Comparison of ENCODE assay signal across 1 cellular context in the genomic region with DNA sequence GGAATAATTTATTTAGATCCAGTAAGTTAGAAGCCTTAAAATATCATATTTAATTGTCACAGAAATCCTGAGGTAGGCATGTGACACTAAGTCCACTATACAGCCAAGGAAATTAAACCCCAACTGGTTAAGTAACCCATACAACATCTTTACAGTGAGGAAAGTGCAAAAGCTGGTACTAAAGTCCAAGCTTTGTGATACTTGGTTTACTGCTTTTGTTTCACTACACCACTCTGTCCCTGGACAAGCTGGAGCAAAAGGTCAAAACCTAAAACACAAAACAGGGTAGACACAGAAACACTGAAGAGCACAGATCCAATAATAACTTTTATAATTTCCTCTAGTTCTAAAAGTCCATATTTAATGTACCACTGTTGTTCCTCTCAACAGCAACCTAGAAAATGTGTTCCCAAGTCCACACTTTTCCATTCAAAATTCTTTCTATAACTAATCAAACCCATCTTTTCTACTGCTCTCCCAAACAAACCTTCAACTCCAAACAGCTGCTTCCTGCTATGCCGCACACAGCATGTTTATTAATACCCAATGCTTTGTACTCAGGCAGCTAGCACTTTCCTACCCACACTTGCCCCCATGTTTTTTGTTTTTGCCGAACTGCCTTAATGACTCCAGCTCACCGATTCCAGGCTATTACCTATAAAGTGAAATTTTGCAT.
A peak's percentile ranks its signal among the peaks of the same experiment; 100 is the strongest.
TF ChIP-seq lines count a peak whose summit lies in the region.

No MANE protein-coding gene starts in this region.

TF ChIP-seq in HepG2, 621 proteins besides CTCF, POLR2A, EP300 and RAD21 (continued from another document and continues in another):
- TF ChIP-seq, protein P1, sequence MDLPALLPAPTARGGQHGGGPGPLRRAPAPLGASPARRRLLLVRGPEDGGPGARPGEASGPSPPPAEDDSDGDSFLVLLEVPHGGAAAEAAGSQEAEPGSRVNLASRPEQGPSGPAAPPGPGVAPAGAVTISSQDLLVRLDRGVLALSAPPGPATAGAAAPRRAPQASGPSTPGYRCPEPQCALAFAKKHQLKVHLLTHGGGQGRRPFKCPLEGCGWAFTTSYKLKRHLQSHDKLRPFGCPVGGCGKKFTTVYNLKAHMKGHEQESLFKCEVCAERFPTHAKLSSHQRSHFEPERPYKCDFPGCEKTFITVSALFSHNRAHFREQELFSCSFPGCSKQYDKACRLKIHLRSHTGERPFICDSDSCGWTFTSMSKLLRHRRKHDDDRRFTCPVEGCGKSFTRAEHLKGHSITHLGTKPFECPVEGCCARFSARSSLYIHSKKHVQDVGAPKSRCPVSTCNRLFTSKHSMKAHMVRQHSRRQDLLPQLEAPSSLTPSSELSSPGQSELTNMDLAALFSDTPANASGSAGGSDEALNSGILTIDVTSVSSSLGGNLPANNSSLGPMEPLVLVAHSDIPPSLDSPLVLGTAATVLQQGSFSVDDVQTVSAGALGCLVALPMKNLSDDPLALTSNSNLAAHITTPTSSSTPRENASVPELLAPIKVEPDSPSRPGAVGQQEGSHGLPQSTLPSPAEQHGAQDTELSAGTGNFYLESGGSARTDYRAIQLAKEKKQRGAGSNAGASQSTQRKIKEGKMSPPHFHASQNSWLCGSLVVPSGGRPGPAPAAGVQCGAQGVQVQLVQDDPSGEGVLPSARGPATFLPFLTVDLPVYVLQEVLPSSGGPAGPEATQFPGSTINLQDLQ (CRISPR knock-in tag; IDR thresholded peaks at IDR 0.05), result no peak
- TF ChIP-seq ZNF260 (CRISPR knock-in tag; IDR thresholded peaks at IDR 0.05; ENCODE audit: borderline replicate concordance, low read depth) (no peak), ZNF614 (CRISPR knock-in tag; IDR thresholded peaks at IDR 0.05; ENCODE audit: borderline replicate concordance) (0 out of 2 replicates have a peak, but pooled peaks have one; percentile 27), TAF1 (CRISPR knock-in tag; IDR thresholded peaks at IDR 0.05) (no peak), TBX2 (CRISPR knock-in tag; IDR thresholded peaks at IDR 0.05; ENCODE audit: borderline replicate concordance) (peak; percentile 23; the same call in 1 of the 2 replicates), CCAR2 (optimal IDR thresholded peaks at IDR 0.05; ENCODE audit: low read depth, low read length) (no peak), ZNF354B (CRISPR knock-in tag; IDR thresholded peaks at IDR 0.05) (no peak), GFI1 (CRISPR knock-in tag; IDR thresholded peaks at IDR 0.05; ENCODE audit: borderline replicate concordance) (no peak), ZNF839 (CRISPR knock-in tag; IDR thresholded peaks at IDR 0.05; ENCODE audit: borderline replicate concordance) (no peak), HDAC2 (CRISPR knock-in tag; IDR thresholded peaks at IDR 0.05) (0 out of 2 replicates have a peak, but pooled peaks have one; percentile 42), RFXANK (CRISPR knock-in tag; IDR thresholded peaks at IDR 0.05) (no peak), ZNF678 (CRISPR knock-in tag; IDR thresholded peaks at IDR 0.05) (no peak), GATA4 (IDR thresholded peaks at IDR 0.05; ENCODE audit: borderline replicate concordance, low read depth) (0 out of 2 replicates have a peak, but pooled peaks have one; percentile 24), ZNF547 (CRISPR knock-in tag; IDR thresholded peaks at IDR 0.05) (no peak), CHCHD3 (CRISPR knock-in tag; IDR thresholded peaks at IDR 0.05) (no peak), POGZ (CRISPR knock-in tag; IDR thresholded peaks at IDR 0.05) (peak; percentile 48; the same call in 1 of the 2 replicates), ZNF652 (CRISPR knock-in tag; IDR thresholded peaks at IDR 0.05; ENCODE audit: borderline replicate concordance, low read depth) (peak; percentile 28; the same call in 1 of the 2 replicates), ZNF558 (CRISPR knock-in tag; IDR thresholded peaks at IDR 0.05; ENCODE audit: borderline replicate concordance) (no peak), EHMT2 (IDR thresholded peaks at IDR 0.05; ENCODE audit: borderline replicate concordance, low read depth, low read length) (no peak), ZNF468 (CRISPR knock-in tag; IDR thresholded peaks at IDR 0.05) (no peak), ZNF879 (CRISPR knock-in tag; IDR thresholded peaks at IDR 0.05) (no peak), ZBTB7A (CRISPR knock-in tag; IDR thresholded peaks at IDR 0.05) (no peak), ELF3 (CRISPR knock-in tag; IDR thresholded peaks at IDR 0.05) (0 out of 2 replicates have a peak, but pooled peaks have one; percentile 26), EED (CRISPR knock-in tag; IDR thresholded peaks at IDR 0.05) (no peak), ZFAT (CRISPR knock-in tag; conservative IDR thresholded peaks at IDR 0.05) (no peak), XRCC5 (optimal IDR thresholded peaks at IDR 0.05; ENCODE audit: low read length) (no peak), ZNF101 (CRISPR knock-in tag; IDR thresholded peaks at IDR 0.05; ENCODE audit: borderline replicate concordance, low read depth) (no peak), HNF4A (CRISPR knock-in tag; IDR thresholded peaks at IDR 0.05) (peak; percentile 80), ZNF749 (CRISPR knock-in tag; IDR thresholded peaks at IDR 0.05; ENCODE audit: borderline replicate concordance) (no peak), MTA3 (CRISPR knock-in tag; IDR thresholded peaks at IDR 0.05) (no peak), SIN3B (IDR thresholded peaks at IDR 0.05; ENCODE audit: low read length) (no peak), ZNF644 (CRISPR knock-in tag; IDR thresholded peaks at IDR 0.05; ENCODE audit: low read depth) (0 out of 2 replicates have a peak, but pooled peaks have one; percentile 21), SOX6 (IDR thresholded peaks at IDR 0.05) (no peak), SOX6 (CRISPR knock-in tag; IDR thresholded peaks at IDR 0.05) (peak; percentile 57), NCOR1 (IDR thresholded peaks at IDR 0.05; ENCODE audit: borderline replicate concordance, low read length) (0 out of 2 replicates have a peak, but pooled peaks have one; percentile 23), PHF5A (CRISPR knock-in tag; IDR thresholded peaks at IDR 0.05; ENCODE audit: low read depth, unreplicated experiment) (no peak), ZNF326 (CRISPR knock-in tag; IDR thresholded peaks at IDR 0.05; ENCODE audit: borderline replicate concordance) (no peak), RXRB (CRISPR knock-in tag; IDR thresholded peaks at IDR 0.05; ENCODE audit: borderline replicate concordance) (no peak; the same call in 1 of the 2 replicates), MTF1 (CRISPR knock-in tag; IDR thresholded peaks at IDR 0.05) (no peak), ZFP41 (CRISPR knock-in tag; IDR thresholded peaks at IDR 0.05; ENCODE audit: borderline replicate concordance) (no peak), ZNF546 (CRISPR knock-in tag; conservative IDR thresholded peaks at IDR 0.05) (no peak), ETV6 (CRISPR knock-in tag; conservative IDR thresholded peaks at IDR 0.05) (no peak), ZNF180 (CRISPR knock-in tag; IDR thresholded peaks at IDR 0.05; ENCODE audit: borderline replicate concordance, low read depth) (no peak), MAFK (conservative IDR thresholded peaks at IDR 0.05 in 1 of 2, IDR thresholded peaks at IDR 0.05 in 1 of 2; ENCODE audit: low read length in 2 of 2) (no peak), ZNF10 (CRISPR knock-in tag; IDR thresholded peaks at IDR 0.05; ENCODE audit: borderline replicate concordance, low read depth) (no peak), PITX1 (CRISPR knock-in tag; IDR thresholded peaks at IDR 0.05) (no peak), IRF2 (CRISPR knock-in tag; IDR thresholded peaks at IDR 0.05) (0 out of 2 replicates have a peak, but pooled peaks have one; percentile 26), RCOR2 (CRISPR knock-in tag; IDR thresholded peaks at IDR 0.05) (0 out of 2 replicates have a peak, but pooled peaks have one; percentile 17)
- TF ChIP-seq, protein P2, sequence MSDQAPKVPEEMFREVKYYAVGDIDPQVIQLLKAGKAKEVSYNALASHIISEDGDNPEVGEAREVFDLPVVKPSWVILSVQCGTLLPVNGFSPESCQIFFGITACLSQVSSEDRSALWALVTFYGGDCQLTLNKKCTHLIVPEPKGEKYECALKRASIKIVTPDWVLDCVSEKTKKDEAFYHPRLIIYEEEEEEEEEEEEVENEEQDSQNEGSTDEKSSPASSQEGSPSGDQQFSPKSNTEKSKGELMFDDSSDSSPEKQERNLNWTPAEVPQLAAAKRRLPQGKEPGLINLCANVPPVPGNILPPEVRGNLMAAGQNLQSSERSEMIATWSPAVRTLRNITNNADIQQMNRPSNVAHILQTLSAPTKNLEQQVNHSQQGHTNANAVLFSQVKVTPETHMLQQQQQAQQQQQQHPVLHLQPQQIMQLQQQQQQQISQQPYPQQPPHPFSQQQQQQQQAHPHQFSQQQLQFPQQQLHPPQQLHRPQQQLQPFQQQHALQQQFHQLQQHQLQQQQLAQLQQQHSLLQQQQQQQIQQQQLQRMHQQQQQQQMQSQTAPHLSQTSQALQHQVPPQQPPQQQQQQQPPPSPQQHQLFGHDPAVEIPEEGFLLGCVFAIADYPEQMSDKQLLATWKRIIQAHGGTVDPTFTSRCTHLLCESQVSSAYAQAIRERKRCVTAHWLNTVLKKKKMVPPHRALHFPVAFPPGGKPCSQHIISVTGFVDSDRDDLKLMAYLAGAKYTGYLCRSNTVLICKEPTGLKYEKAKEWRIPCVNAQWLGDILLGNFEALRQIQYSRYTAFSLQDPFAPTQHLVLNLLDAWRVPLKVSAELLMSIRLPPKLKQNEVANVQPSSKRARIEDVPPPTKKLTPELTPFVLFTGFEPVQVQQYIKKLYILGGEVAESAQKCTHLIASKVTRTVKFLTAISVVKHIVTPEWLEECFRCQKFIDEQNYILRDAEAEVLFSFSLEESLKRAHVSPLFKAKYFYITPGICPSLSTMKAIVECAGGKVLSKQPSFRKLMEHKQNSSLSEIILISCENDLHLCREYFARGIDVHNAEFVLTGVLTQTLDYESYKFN (CRISPR knock-in tag; conservative IDR thresholded peaks at IDR 0.05), result peak; percentile 74
- TF ChIP-seq, protein P3, sequence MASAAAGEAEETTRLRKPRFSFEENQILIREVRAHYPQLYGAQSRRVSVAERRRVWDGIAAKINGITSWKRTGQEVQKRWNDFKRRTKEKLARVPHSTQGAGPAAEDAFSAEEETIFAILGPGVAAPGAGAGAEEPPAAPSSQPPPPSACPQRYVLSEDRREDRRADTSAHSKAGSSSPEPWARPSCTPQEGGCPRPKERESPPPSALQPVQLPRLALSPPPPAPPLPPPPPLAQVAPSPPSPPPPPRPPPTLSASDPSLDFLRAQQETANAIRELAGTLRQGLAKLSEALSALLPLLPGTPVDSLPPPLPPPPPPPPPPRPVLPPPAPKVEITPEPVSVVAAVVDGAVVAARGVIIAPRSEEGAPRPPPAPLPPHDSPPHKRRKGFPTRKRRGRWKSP (CRISPR knock-in tag; IDR thresholded peaks at IDR 0.05), result 0 out of 2 replicates have a peak, but pooled peaks have one; percentile 23
- TF ChIP-seq, protein P4, sequence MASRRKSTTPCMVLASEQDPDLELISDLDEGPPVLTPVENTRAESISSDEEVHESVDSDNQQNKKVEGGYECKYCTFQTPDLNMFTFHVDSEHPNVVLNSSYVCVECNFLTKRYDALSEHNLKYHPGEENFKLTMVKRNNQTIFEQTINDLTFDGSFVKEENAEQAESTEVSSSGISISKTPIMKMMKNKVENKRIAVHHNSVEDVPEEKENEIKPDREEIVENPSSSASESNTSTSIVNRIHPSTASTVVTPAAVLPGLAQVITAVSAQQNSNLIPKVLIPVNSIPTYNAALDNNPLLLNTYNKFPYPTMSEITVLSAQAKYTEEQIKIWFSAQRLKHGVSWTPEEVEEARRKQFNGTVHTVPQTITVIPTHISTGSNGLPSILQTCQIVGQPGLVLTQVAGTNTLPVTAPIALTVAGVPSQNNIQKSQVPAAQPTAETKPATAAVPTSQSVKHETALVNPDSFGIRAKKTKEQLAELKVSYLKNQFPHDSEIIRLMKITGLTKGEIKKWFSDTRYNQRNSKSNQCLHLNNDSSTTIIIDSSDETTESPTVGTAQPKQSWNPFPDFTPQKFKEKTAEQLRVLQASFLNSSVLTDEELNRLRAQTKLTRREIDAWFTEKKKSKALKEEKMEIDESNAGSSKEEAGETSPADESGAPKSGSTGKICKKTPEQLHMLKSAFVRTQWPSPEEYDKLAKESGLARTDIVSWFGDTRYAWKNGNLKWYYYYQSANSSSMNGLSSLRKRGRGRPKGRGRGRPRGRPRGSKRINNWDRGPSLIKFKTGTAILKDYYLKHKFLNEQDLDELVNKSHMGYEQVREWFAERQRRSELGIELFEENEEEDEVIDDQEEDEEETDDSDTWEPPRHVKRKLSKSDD (CRISPR knock-in tag; IDR thresholded peaks at IDR 0.05; ENCODE audit: low read depth), result no peak
- TF ChIP-seq, protein P5, sequence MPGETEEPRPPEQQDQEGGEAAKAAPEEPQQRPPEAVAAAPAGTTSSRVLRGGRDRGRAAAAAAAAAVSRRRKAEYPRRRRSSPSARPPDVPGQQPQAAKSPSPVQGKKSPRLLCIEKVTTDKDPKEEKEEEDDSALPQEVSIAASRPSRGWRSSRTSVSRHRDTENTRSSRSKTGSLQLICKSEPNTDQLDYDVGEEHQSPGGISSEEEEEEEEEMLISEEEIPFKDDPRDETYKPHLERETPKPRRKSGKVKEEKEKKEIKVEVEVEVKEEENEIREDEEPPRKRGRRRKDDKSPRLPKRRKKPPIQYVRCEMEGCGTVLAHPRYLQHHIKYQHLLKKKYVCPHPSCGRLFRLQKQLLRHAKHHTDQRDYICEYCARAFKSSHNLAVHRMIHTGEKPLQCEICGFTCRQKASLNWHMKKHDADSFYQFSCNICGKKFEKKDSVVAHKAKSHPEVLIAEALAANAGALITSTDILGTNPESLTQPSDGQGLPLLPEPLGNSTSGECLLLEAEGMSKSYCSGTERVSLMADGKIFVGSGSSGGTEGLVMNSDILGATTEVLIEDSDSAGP (CRISPR knock-in tag; IDR thresholded peaks at IDR 0.05; ENCODE audit: borderline replicate concordance), result no peak
- TF ChIP-seq, protein P6, sequence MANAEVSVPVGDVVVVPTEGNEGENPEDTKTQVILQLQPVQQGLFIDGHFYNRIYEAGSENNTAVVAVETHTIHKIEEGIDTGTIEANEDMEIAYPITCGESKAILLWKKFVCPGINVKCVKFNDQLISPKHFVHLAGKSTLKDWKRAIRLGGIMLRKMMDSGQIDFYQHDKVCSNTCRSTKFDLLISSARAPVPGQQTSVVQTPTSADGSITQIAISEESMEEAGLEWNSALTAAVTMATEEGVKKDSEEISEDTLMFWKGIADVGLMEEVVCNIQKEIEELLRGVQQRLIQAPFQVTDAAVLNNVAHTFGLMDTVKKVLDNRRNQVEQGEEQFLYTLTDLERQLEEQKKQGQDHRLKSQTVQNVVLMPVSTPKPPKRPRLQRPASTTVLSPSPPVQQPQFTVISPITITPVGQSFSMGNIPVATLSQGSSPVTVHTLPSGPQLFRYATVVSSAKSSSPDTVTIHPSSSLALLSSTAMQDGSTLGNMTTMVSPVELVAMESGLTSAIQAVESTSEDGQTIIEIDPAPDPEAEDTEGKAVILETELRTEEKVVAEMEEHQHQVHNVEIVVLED (CRISPR knock-in tag; IDR thresholded peaks at IDR 0.05; ENCODE audit: borderline replicate concordance), result no peak
- TF ChIP-seq, protein P7, sequence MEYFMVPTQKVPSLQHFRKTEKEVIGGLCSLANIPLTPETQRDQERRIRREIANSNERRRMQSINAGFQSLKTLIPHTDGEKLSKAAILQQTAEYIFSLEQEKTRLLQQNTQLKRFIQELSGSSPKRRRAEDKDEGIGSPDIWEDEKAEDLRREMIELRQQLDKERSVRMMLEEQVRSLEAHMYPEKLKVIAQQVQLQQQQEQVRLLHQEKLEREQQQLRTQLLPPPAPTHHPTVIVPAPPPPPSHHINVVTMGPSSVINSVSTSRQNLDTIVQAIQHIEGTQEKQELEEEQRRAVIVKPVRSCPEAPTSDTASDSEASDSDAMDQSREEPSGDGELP (IDR thresholded peaks at IDR 0.05; ENCODE audit: borderline replicate concordance, low read depth), result peak; percentile 61; the same call in 1 of the 2 replicates
